ENCODE assay signal across 8 cellular contexts in genomic region chr1:65075123-65075976, GRCh38.
DNase-seq lines count a peak whose midpoint lies in the region; ATAC-seq lines count a peak whose summit lies in the region.

No MANE protein-coding gene starts in this region.

- DNase-seq in DMS153 (lab: John Stamatoyannopoulos, UW) (peak; percentile 40), LHCN-M2 (ENCODE audit: low read depth) (peak; percentile 54), SHP77 (lab: John Stamatoyannopoulos, UW) (peak; percentile 21 to 61), germinal center (ENCODE audit: low spot score) (peak; percentile 64), renal cortical epithelial cell (ENCODE audit: low read depth) (peak; percentile 72)
- peak; percentile 36 for DNase-seq in activated T-helper 9 cell treated with anti-CD3 and anti-CD28 coated beads, Interleukin-2, amount 50 U/mL, for 16 hours (ENCODE audit: low read depth)

- ATAC-seq in GM21576 (IDR thresholded peaks at IDR 0.05; ENCODE audit: unreplicated experiment) = peak; percentile 79
- ATAC-seq in GM18858 (IDR thresholded peaks at IDR 0.05; ENCODE audit: unreplicated experiment) = no peak
